In genomic region chr16:23827245-23827543, GRCh38 we compare ENCODE assay signal across 16 cellular contexts. TPM values are rescaled to one million over a fixed set of nuclear protein-coding genes. Genes with fewer than 3 reads are reported as not detected.
DNase-seq lines count a peak whose midpoint lies in the region; ATAC-seq and TF ChIP-seq lines count a peak whose summit lies in the region.
"Had no signal": no experiment of that assay in that cellular context is flagged by ENCODE, and none has a peak within 500 bp of the region (broad histone marks: within the 10 kb centered on the region; RNA-seq: fewer than 3 reads in every experiment).

No MANE protein-coding gene starts in this region.

- H3K4me1 ChIP-seq in spleen, result peaks cover 7 to 38% (median 22%) of the 10 kb centered on the region in 6 donors
- H3K4me1 ChIP-seq in vagina, result no peaks in the 10 kb centered on the region
- H3K4me1 ChIP-seq: esophagus squamous epithelium had no signal

- peaks cover 8% of the 10 kb centered on the region for H3K9me3 Mint-ChIP-seq in activated CD8-positive, alpha-beta memory T cell treated with anti-CD3 and anti-CD28 coated beads, Interleukin-2, amount 10 ng/mL, durations not matched to agents 7 days and 5 days (ENCODE audit: low read depth)
- H3K9me3 Mint-ChIP-seq in activated CD4-positive, alpha-beta memory T cell treated with anti-CD3 and anti-CD28 coated beads for 36 hours, result peaks cover 17% of the 10 kb centered on the region

- peaks cover 8% of the 10 kb centered on the region for H3K27me3 Mint-ChIP-seq in activated CD8-positive, alpha-beta memory T cell treated with anti-CD3 and anti-CD28 coated beads, Interleukin-2, amount 10 ng/mL, durations not matched to agents 7 days and 5 days
- H3K27me3 Mint-ChIP-seq in activated CD4-positive, alpha-beta memory T cell treated with anti-CD3 and anti-CD28 coated beads for 36 hours, result no peaks in the 10 kb centered on the region

- H3K36me3 Mint-ChIP-seq in activated CD8-positive, alpha-beta memory T cell treated with anti-CD3 and anti-CD28 coated beads, Interleukin-2, amount 10 ng/mL, durations not matched to agents 7 days and 5 days, result peaks cover 21% of the 10 kb centered on the region
- peaks cover 5% of the 10 kb centered on the region for H3K36me3 Mint-ChIP-seq in activated CD4-positive, alpha-beta memory T cell treated with anti-CD3 and anti-CD28 coated beads for 36 hours

- H3K4me1 Mint-ChIP-seq in activated CD8-positive, alpha-beta memory T cell treated with anti-CD3 and anti-CD28 coated beads, Interleukin-2, amount 10 ng/mL, durations not matched to agents 7 days and 5 days, result peaks cover 23% of the 10 kb centered on the region
- peaks cover 20% of the 10 kb centered on the region for H3K4me1 Mint-ChIP-seq in activated CD4-positive, alpha-beta memory T cell treated with anti-CD3 and anti-CD28 coated beads for 36 hours (ENCODE audit: low read depth)

- POLR2A ChIA-PET in activated CD4-positive, alpha-beta memory T cell treated with anti-CD3 and anti-CD28 coated beads for 36 hours (lab: Charles Lee), result interaction anchor here (1.0 to 2.5 kb wide), 3 partner anchors 11 to 23 kb away, joined by 4 to 14 read pairs (median 5); no protein-coding TSS in a partner anchor

- no peak for TF ChIP-seq CTCF in spleen (IDR thresholded peaks at IDR 0.05 in 8 of 11, conservative IDR thresholded peaks at IDR 0.05 in 3 of 11)
- no peak for TF ChIP-seq CTCF in vagina (IDR thresholded peaks at IDR 0.05)

- CTCF ChIA-PET in activated CD8-positive, alpha-beta memory T cell treated with anti-CD3 and anti-CD28 coated beads, Interleukin-2, amount 10 ng/mL, durations not matched to agents 7 days and 5 days (lab: Charles Lee), result interaction anchor here (0.6 to 3.4 kb wide), 5 partner anchors 8 to 183 kb away, joined by 3 to 24 read pairs (median 4); partner anchors contain the start of gene PRKCB
- CTCF ChIA-PET in activated CD4-positive, alpha-beta memory T cell treated with anti-CD3 and anti-CD28 coated beads for 36 hours (lab: Charles Lee), result interaction anchor here (0.6 to 2.0 kb wide), 9 partner anchors 9 to 188 kb away, joined by 3 to 9 read pairs (median 3); partner anchors contain the start of gene PRKCB

- intact Hi-C loops in activated CD4-positive, alpha-beta memory T cell treated with anti-CD3 and anti-CD28 coated beads for 36 hours (cut with micrococcal nuclease), result loop anchor here (1.0 to 2.0 kb wide), 6 partner anchors 8 to 364 kb away; partner anchors contain the start of gene PRKCB
- intact Hi-C loops in spleen (cut with DNase I; ENCODE audit: low total_unique reads) (loop anchor here (10.0 kb wide), 1 partner anchor 118 kb away; no protein-coding TSS in a partner anchor), vagina (cut with DNase I) (no loop called here)

- H3K27ac Mint-ChIP-seq in activated CD8-positive, alpha-beta memory T cell treated with anti-CD3 and anti-CD28 coated beads, Interleukin-2, amount 10 ng/mL, durations not matched to agents 7 days and 5 days, result peak overlapping the region; percentile 64
- H3K27ac Mint-ChIP-seq in activated CD4-positive, alpha-beta memory T cell treated with anti-CD3 and anti-CD28 coated beads for 36 hours, result peak overlapping the region; percentile 62

- H3K27me3 ChIP-seq in spleen (replicated peaks in 1 of 7) (no peaks in the 10 kb centered on the region), vagina (no peaks in the 10 kb centered on the region)
- H3K27me3 ChIP-seq: esophagus squamous epithelium, hepatocyte had no signal

- H3K4me3 ChIP-seq in spleen, result peak overlapping the region in 1 of 8 donors; percentile 41
- no peak overlapping the region for H3K4me3 ChIP-seq in vagina
- H3K4me3 ChIP-seq: coronary artery, esophagus squamous epithelium, hepatocyte had no signal

- ATAC-seq in activated CD8-positive, alpha-beta memory T cell treated with anti-CD3 and anti-CD28 coated beads, Interleukin-2, amount 10 ng/mL, durations not matched to agents 7 days and 5 days, result peak; percentile 79
- ATAC-seq in HG02642 (IDR thresholded peaks at IDR 0.05; ENCODE audit: poor library complexity, unreplicated experiment) (peak; percentile 38), HG03457 (IDR thresholded peaks at IDR 0.05; ENCODE audit: unreplicated experiment) (no peak)

- WGBS in spleen, 5 donors, result 12 to 24% (median 15%) methylated on average over 2 of the region's 2 CpGs

- TF ChIP-seq POLR2A in spleen (IDR thresholded peaks at IDR 0.05) (no peak), vagina (IDR thresholded peaks at IDR 0.05) (no peak)

- H3K4me3 Mint-ChIP-seq in activated CD8-positive, alpha-beta memory T cell treated with anti-CD3 and anti-CD28 coated beads, Interleukin-2, amount 10 ng/mL, durations not matched to agents 7 days and 5 days, result peak overlapping the region; percentile 4
- H3K4me3 Mint-ChIP-seq in activated CD4-positive, alpha-beta memory T cell treated with anti-CD3 and anti-CD28 coated beads for 36 hours, result peak overlapping the region; percentile 43

- DNase-seq in activated CD8-positive, alpha-beta memory T cell treated with anti-CD3 and anti-CD28 coated beads, Interleukin-2, amount 10 ng/mL, durations not matched to agents 7 days and 5 days, result no peak
- DNase-seq in activated CD8-positive, alpha-beta memory T cell treated with anti-CD3 and anti-CD28 coated beads, Interleukin-2, amount 50 U/mL, for 4 hours, result no peak
- DNase-seq in activated CD4-positive, alpha-beta memory T cell treated with anti-CD3 and anti-CD28 coated beads for 36 hours, result peak; percentile 16
- DNase-seq in spleen (no peak), SIG-M5 (lab: John Stamatoyannopoulos, UW) (no peak), vagina (ENCODE audit: extremely low spot score in 2 of 2) (no peak)
- DNase-seq: activated gamma-delta T cell, DMS79, esophagus squamous epithelium, NCI-H1048, NCI-H510A treated with DMSO at 0.1 percent for 48 hours had no signal

- H3K9me3 ChIP-seq in spleen (peaks cover 0 to 27% (median 21%) of the 10 kb centered on the region in 8 donors), vagina (no peaks in the 10 kb centered on the region)

- H3K27ac ChIP-seq in spleen (peak overlapping the region; percentile 53 to 88 (median 81)), vagina (no peak overlapping the region)
- H3K27ac ChIP-seq: coronary artery, esophagus squamous epithelium, hepatocyte had no signal

- no peaks in the 10 kb centered on the region for H3K36me3 ChIP-seq in spleen
- no peaks in the 10 kb centered on the region for H3K36me3 ChIP-seq in vagina
- H3K36me3 ChIP-seq: esophagus squamous epithelium had no signal

RNA-seq across cellular contexts. Expression of gene PRKCB, which starts 8.6 kb away (rescaled TPM):
- total RNA-seq in activated CD8-positive, alpha-beta memory T cell treated with anti-CD3 and anti-CD28 coated beads, Interleukin-2, amount 10 ng/mL, durations not matched to agents 7 days and 5 days, result 100 to 1,000 TPM in 1 of 2 experiments, 10 to 100 TPM in 1; 98.5 to 125 TPM
- 10 to 100 TPM; 56.3 to 57.9 TPM for total RNA-seq in activated CD4-positive, alpha-beta memory T cell treated with anti-CD3 and anti-CD28 coated beads for 36 hours
- total RNA-seq in spleen (100 to 1,000 TPM; 169 to 284 (median 189) TPM), vagina (9.1 TPM)
- polyA plus RNA-seq in spleen, result 10 to 100 TPM; 33.8 to 53.5 (median 39.3) TPM
- total RNA-seq: HT1080 had no signal
